In genomic region chr14:73834258-73834620, GRCh38 we compare ENCODE assay signal across 1 cellular context.
TF ChIP-seq lines count a peak whose summit lies in the region.

No MANE protein-coding gene starts in this region.

TF ChIP-seq in GM23338, 12 proteins besides CTCF, POLR2A, EP300 and RAD21 (continued from another document):
- no peak for TF ChIP-seq REST (IDR thresholded peaks at IDR 0.05; ENCODE audit: unreplicated experiment)
- TF ChIP-seq ZNF331 (CRISPR knock-in tag; IDR thresholded peaks at IDR 0.05; ENCODE audit: low read depth) = no peak
